ENCODE assay signal across 8 cellular contexts in the genomic region with DNA sequence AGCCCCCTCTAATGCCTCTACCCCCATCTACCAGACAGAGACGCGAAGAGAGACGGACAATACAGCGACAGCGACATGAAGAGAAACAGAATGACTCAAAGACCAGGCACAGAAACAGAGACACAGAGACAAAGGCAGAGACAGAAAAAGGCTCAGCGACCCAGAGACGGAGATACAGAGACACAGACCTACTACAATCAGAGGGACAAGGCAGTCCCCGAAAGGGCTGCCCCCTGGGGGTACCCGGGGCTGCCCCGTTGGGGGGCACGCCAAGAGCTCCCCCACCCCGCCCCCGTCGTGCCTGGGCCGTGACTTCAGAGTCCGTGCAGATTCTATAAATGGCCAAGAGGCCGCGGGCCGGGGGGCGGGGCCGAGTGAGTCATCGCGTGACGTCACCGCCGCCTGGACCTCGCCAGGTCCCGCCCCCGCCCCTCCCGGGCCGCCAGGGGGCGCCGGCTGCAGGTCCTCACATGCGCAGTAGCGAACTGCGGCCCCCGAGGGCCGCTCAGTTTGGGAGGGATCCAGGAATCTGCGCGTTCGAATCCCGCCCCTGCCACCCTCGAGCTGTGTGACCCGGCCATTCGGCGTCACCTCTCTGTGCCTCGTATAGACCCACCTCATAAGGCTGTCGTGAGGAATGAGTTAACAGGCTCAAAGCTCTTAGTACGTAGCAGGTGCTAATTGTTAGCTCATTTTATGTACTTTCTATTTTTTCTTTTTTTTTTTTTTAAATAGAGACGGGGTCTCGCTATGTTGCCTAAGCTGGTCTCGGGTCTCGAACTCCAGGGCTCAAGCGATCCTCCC. TPM values are rescaled to one million over a fixed set of nuclear protein-coding genes. Genes with fewer than 3 reads are reported as not detected.
A peak's percentile ranks its signal among the peaks of the same experiment; 100 is the strongest.
DNase-seq lines count a peak whose midpoint lies in the region; ATAC-seq and TF ChIP-seq lines count a peak whose summit lies in the region.

No MANE protein-coding gene starts in this region.

- no TSS peak for BruUV-seq in PC-3 (replicated peaks; lab: Mats Ljungman, UMichigan)

- CTCF ChIA-PET in PC-3 (lab: Charles Lee), result interaction anchor here (0.6 kb wide), 3 partner anchors 9 to 979 kb away, joined by 3 to 4 read pairs (median 3); no protein-coding TSS in a partner anchor

- H3K9ac ChIP-seq in PC-3 (ENCODE audit: low read length) (no peak overlapping the region), muscle layer of colon (ENCODE audit: low read length) (peak overlapping the region; percentile 81)

- no peaks in the 10 kb centered on the region for H3K36me3 Mint-ChIP-seq in activated T-cell treated with anti-CD3 and anti-CD28 coated beads, Interleukin-2, amount 50 U/mL, for 24 hours (ENCODE audit: low read depth)

- DNase-seq in NK-92 treated with Interleukin-12 subunit alpha and Interleukin-12 subunit beta, amount 100 ng/mL, for 24 hours (lab: John Stamatoyannopoulos, UW), result peak; percentile 85
- DNase-seq in NK-92 (lab: John Stamatoyannopoulos, UW; ENCODE audit: unreplicated experiment) (no peak), HT1080 (ENCODE audit: low read depth) (peak; percentile 88), PC-3 (peak; percentile 93)
- DNase-seq in activated T-cell treated with anti-CD3 and anti-CD28 coated beads, Interleukin-2, amount 50 U/mL, for 24 hours, result peak; percentile 93
- peak; percentile 50 to 61 for DNase-seq in stimulated activated CD8-positive, alpha-beta memory T cell treated with anti-CD3 and anti-CD28 coated beads, Interleukin-4, amount 100 ng/mL, for 4 hours (ENCODE audit: low read depth in 2 of 2, low spot score in 1 of 2)

- H3K4me1 ChIP-seq in PC-3 (ENCODE audit: insufficient read depth, low read length) (peaks cover 21% of the 10 kb centered on the region), muscle layer of colon (ENCODE audit: insufficient read depth, low read length) (peaks cover 22% of the 10 kb centered on the region)

- H3K27ac ChIP-seq in PC-3 (ENCODE audit: low read length) (peak overlapping the region; percentile 8; the same call in 1 of the 2 replicates), muscle layer of colon (ENCODE audit: low read depth, low read length) (peak overlapping the region; percentile 80)

- H3K27me3 ChIP-seq in PC-3 (ENCODE audit: low read length) (no peaks in the 10 kb centered on the region), muscle layer of colon (ENCODE audit: control insufficient read depth in 1 of 2, insufficient read depth in 2 of 2, low read length in 2 of 2) (no peaks in the 10 kb centered on the region)

- no peaks in the 10 kb centered on the region for H3F3A ChIP-seq in PC-3 (ENCODE audit: low read length, unreplicated experiment)

- peak overlapping the region; percentile 76 for H3K4me2 ChIP-seq in PC-3 (ENCODE audit: low read length)

- H3K79me2 ChIP-seq in PC-3 (ENCODE audit: low read length), result no peaks in the 10 kb centered on the region

- TF ChIP-seq CTCF in PC-3 (conservative IDR thresholded peaks at IDR 0.05; ENCODE audit: low read depth, low read length), result peak; percentile 95

- no peak overlapping the region for H3K4me3 Mint-ChIP-seq in activated T-cell treated with anti-CD3 and anti-CD28 coated beads, Interleukin-2, amount 50 U/mL, for 24 hours

- H2AFZ ChIP-seq in PC-3 (ENCODE audit: low read length), result peak overlapping the region; percentile 83

- H3K4me3 ChIP-seq in PC-3 (ENCODE audit: low read length) (peak overlapping the region; percentile 52; the same call in 1 of the 2 replicates), muscle layer of colon (ENCODE audit: low read depth in 1 of 2, low read length in 2 of 2) (peak overlapping the region; percentile 34 to 41)

- POLR2A ChIA-PET in PC-3 (lab: Charles Lee; ENCODE audit: unreplicated experiment), result interaction anchor here (0.6 kb wide), 1 partner anchor 23 kb away, joined by 3 read pairs; a partner anchor contains a TSS

- no peaks in the 10 kb centered on the region for H3K9me3 Mint-ChIP-seq in activated T-cell treated with anti-CD3 and anti-CD28 coated beads, Interleukin-2, amount 50 U/mL, for 24 hours

- H3K27me3 Mint-ChIP-seq in activated T-cell treated with anti-CD3 and anti-CD28 coated beads, Interleukin-2, amount 50 U/mL, for 24 hours, result peaks cover 20% of the 10 kb centered on the region

- H3K9me2 ChIP-seq in PC-3 (replicated peaks; ENCODE audit: low read length), result no peaks in the 10 kb centered on the region

- H3K4me1 Mint-ChIP-seq in activated T-cell treated with anti-CD3 and anti-CD28 coated beads, Interleukin-2, amount 50 U/mL, for 24 hours (ENCODE audit: low read depth), result peaks cover 28% of the 10 kb centered on the region

- H3K36me3 ChIP-seq in PC-3 (ENCODE audit: low read depth, low read length), result no peaks in the 10 kb centered on the region
- H3K36me3 ChIP-seq in muscle layer of colon (ENCODE audit: insufficient read depth, low read length), result peaks cover 1% of the 10 kb centered on the region

- H3K27ac Mint-ChIP-seq in activated T-cell treated with anti-CD3 and anti-CD28 coated beads, Interleukin-2, amount 50 U/mL, for 24 hours, result peak overlapping the region; percentile 68

- intact Hi-C loops in PC-3 (cut with micrococcal nuclease), result loop anchor here (5.0 kb wide), 1 partner anchor 51 kb away; no protein-coding TSS in a partner anchor

- H3K9me3 ChIP-seq in PC-3 (ENCODE audit: low read length) (no peaks in the 10 kb centered on the region), muscle layer of colon (ENCODE audit: low read length) (no peaks in the 10 kb centered on the region)

- ATAC-seq in PC-3 (peak; percentile 58), esophagus mucosa (peak; percentile 78)

- no peaks in the 10 kb centered on the region for H4K20me1 ChIP-seq in PC-3 (ENCODE audit: low read length)

RNA-seq across cellular contexts. Expression of a gene that starts 2.7 kb away (rescaled TPM):
- total RNA-seq in HT1080 (2014; rRNA removed; shearing (Covaris generic)), result 0.45 and 0.63 TPM in 2 replicates
- 0.66 and 1.3 TPM in 2 replicates for polyA plus RNA-seq in HT1080 (2015; cell fraction: cytosol; rRNA removed)
- 0.12 and 0.22 TPM in 2 replicates for polyA plus RNA-seq in HT1080 (2015; cell fraction: nucleus; rRNA removed)
- 0.77 TPM in 1 of 2 replicates, not detected in the other for total RNA-seq in PC-3 (2014; rRNA removed)
- total RNA-seq in esophagus mucosa, result 8.3 TPM

RNA-seq across cellular contexts. Expression of a gene that starts 7.1 kb away (rescaled TPM):
- total RNA-seq in HT1080 (2014; rRNA removed; shearing (Covaris generic)), result 74.5 and 78.8 TPM in 2 replicates
- 49.9 and 61.3 TPM in 2 replicates for polyA plus RNA-seq in HT1080 (2015; cell fraction: cytosol; rRNA removed)
- 45.3 and 48.3 TPM in 2 replicates for polyA plus RNA-seq in HT1080 (2015; cell fraction: nucleus; rRNA removed)
- 126 and 156 TPM in 2 replicates for total RNA-seq in PC-3 (2014; rRNA removed)
- total RNA-seq in esophagus mucosa, result 32.8 TPM

RNA-seq across cellular contexts. Expression of a gene that starts 23.0 kb away (rescaled TPM):
- 137 and 150 TPM in 2 replicates for total RNA-seq in HT1080 (2014; rRNA removed; shearing (Covaris generic))
- polyA plus RNA-seq in HT1080 (2015; cell fraction: cytosol; rRNA removed), result 91.0 and 101 TPM in 2 replicates
- 44.9 and 45.4 TPM in 2 replicates for polyA plus RNA-seq in HT1080 (2015; cell fraction: nucleus; rRNA removed)
- total RNA-seq in PC-3 (2014; rRNA removed) (91.9 and 105 TPM in 2 replicates), esophagus mucosa (34.9 TPM)

RNA-seq across cellular contexts. Expression of a gene that starts 30.4 kb away (rescaled TPM):
- total RNA-seq in HT1080 (2014; rRNA removed; shearing (Covaris generic)), result 5.2 and 11.6 TPM in 2 replicates
- polyA plus RNA-seq in HT1080 (2015; cell fraction: cytosol; rRNA removed), result 5.3 and 7.8 TPM in 2 replicates
- polyA plus RNA-seq in HT1080 (2015; cell fraction: nucleus; rRNA removed), result 10.6 and 13.7 TPM in 2 replicates
- total RNA-seq in PC-3 (2014; rRNA removed) (14.2 and 16.2 TPM in 2 replicates), esophagus mucosa (5.0 TPM)

RNA-seq across cellular contexts. Expression of a gene that starts 41.5 kb away (rescaled TPM):
- 1.8 and 2.4 TPM in 2 replicates for total RNA-seq in HT1080 (2014; rRNA removed; shearing (Covaris generic))
- polyA plus RNA-seq in HT1080 (2015; cell fraction: cytosol; rRNA removed), result 2.1 and 2.7 TPM in 2 replicates
- 4.2 and 4.4 TPM in 2 replicates for polyA plus RNA-seq in HT1080 (2015; cell fraction: nucleus; rRNA removed)
- total RNA-seq in PC-3 (2014; rRNA removed) (not detected in 2 replicates), esophagus mucosa (34.6 TPM)
